22 cellular contexts compared by ENCODE assay signal in genomic region chr11:68362801-68363379, GRCh38. TPM values are rescaled to one million over a fixed set of nuclear protein-coding genes. Genes with fewer than 3 reads are reported as not detected.
DNase-seq lines count a peak whose midpoint lies in the region; ATAC-seq and TF ChIP-seq lines count a peak whose summit lies in the region.
"Had no signal": no experiment of that assay in that cellular context is flagged by ENCODE, and none has a peak within 500 bp of the region (broad histone marks: within the 10 kb centered on the region; RNA-seq: fewer than 3 reads in every experiment).

No MANE protein-coding gene starts in this region.

- no peak for ATAC-seq in activated CD8-positive, alpha-beta T cell treated with anti-CD3 and anti-CD28 coated beads, Interleukin-2, amount 10 ng/mL, durations not matched to agents 7 days and 5 days
- ATAC-seq in activated CD8-positive, alpha-beta T cell treated with anti-CD3 and anti-CD28 coated beads for 36 hours = no peak
- no peak for ATAC-seq in GM21825 (IDR thresholded peaks at IDR 0.05; ENCODE audit: unreplicated experiment)
- no peak for ATAC-seq in HG03196 (IDR thresholded peaks at IDR 0.05; ENCODE audit: unreplicated experiment)

- H2AFZ ChIP-seq in neuronal stem cell (ENCODE audit: low read length) = no peak overlapping the region

- POLR2A ChIA-PET in activated CD8-positive, alpha-beta T cell treated with anti-CD3 and anti-CD28 coated beads, Interleukin-2, amount 10 ng/mL, durations not matched to agents 7 days and 5 days (lab: Charles Lee) = no interaction called here
- POLR2A ChIA-PET in activated CD8-positive, alpha-beta T cell treated with anti-CD3 and anti-CD28 coated beads for 36 hours (lab: Charles Lee) = interaction anchor here (0.6 kb wide), 1 partner anchor 406 kb away, joined by 3 read pairs; no protein-coding TSS in a partner anchor

- WGBS in neuronal stem cell (ENCODE audit: extremely low coverage in 2 of 2, insufficient read length in 2 of 2, insufficient replicate concordance in 1 of 2), 2 donors = no CpG with 5 or more reads among the region's 15 CpGs

- no peak overlapping the region for H3K4ac ChIP-seq in neuronal stem cell (ENCODE audit: low read length)

- no peak for TF ChIP-seq CTCF in activated CD8-positive, alpha-beta T cell treated with anti-CD3 and anti-CD28 coated beads for 36 hours (IDR thresholded peaks at IDR 0.05)
- TF ChIP-seq CTCF in brain (conservative IDR thresholded peaks at IDR 0.05) = no peak
- TF ChIP-seq CTCF in progenitor cell of endocrine pancreas (IDR thresholded peaks at IDR 0.05; ENCODE audit: unreplicated experiment) = no peak

- no peak overlapping the region for H2BK120ac ChIP-seq in neuronal stem cell (ENCODE audit: low read depth, low read length)

- no peaks in the 10 kb centered on the region for H3K9me3 Mint-ChIP-seq in activated CD8-positive, alpha-beta T cell treated with anti-CD3 and anti-CD28 coated beads, Interleukin-2, amount 10 ng/mL, durations not matched to agents 7 days and 5 days (ENCODE audit: insufficient read depth)
- H3K9me3 Mint-ChIP-seq in activated CD8-positive, alpha-beta T cell treated with anti-CD3 and anti-CD28 coated beads for 36 hours = peaks cover 1% of the 10 kb centered on the region
- H3K9me3 Mint-ChIP-seq in brain = peaks cover 0 to 8% (median 3%) of the 10 kb centered on the region in 5 experiments
- no peaks in the 10 kb centered on the region for H3K9me3 Mint-ChIP-seq in progenitor cell of endocrine pancreas (ENCODE audit: low read depth)

- no peak overlapping the region for H3K18ac ChIP-seq in neuronal stem cell (ENCODE audit: low read length)

- no peak overlapping the region for H3K4me3 Mint-ChIP-seq in activated CD8-positive, alpha-beta T cell treated with anti-CD3 and anti-CD28 coated beads, Interleukin-2, amount 10 ng/mL, durations not matched to agents 7 days and 5 days
- no peak overlapping the region for H3K4me3 Mint-ChIP-seq in activated CD8-positive, alpha-beta T cell treated with anti-CD3 and anti-CD28 coated beads for 36 hours
- H3K4me3 Mint-ChIP-seq in brain = no peak overlapping the region
- no peak overlapping the region for H3K4me3 Mint-ChIP-seq in progenitor cell of endocrine pancreas (ENCODE audit: low read depth)

- H4K8ac ChIP-seq in neuronal stem cell (ENCODE audit: low read depth, low read length) = no peak overlapping the region

- no peak overlapping the region for H3K23ac ChIP-seq in neuronal stem cell (ENCODE audit: low read depth, low read length, poor library complexity)

- no peak overlapping the region for H2BK15ac ChIP-seq in neuronal stem cell (ENCODE audit: low read length)

- H3K4me1 Mint-ChIP-seq in activated CD8-positive, alpha-beta T cell treated with anti-CD3 and anti-CD28 coated beads, Interleukin-2, amount 10 ng/mL, durations not matched to agents 7 days and 5 days (ENCODE audit: low read depth) = peaks cover 11% of the 10 kb centered on the region
- H3K4me1 Mint-ChIP-seq in activated CD8-positive, alpha-beta T cell treated with anti-CD3 and anti-CD28 coated beads for 36 hours (ENCODE audit: low read depth) = no peaks in the 10 kb centered on the region
- H3K4me1 Mint-ChIP-seq in brain = no peaks in the 10 kb centered on the region
- no peaks in the 10 kb centered on the region for H3K4me1 Mint-ChIP-seq in progenitor cell of endocrine pancreas (ENCODE audit: low read depth)

- H3K27me3 Mint-ChIP-seq in activated CD8-positive, alpha-beta T cell treated with anti-CD3 and anti-CD28 coated beads, Interleukin-2, amount 10 ng/mL, durations not matched to agents 7 days and 5 days (ENCODE audit: low read depth) = no peaks in the 10 kb centered on the region
- no peaks in the 10 kb centered on the region for H3K27me3 Mint-ChIP-seq in activated CD8-positive, alpha-beta T cell treated with anti-CD3 and anti-CD28 coated beads for 36 hours
- H3K27me3 Mint-ChIP-seq in brain (peaks cover 2% of the 10 kb centered on the region), progenitor cell of endocrine pancreas (no peaks in the 10 kb centered on the region)

- no peak overlapping the region for H3K27ac ChIP-seq in neuronal stem cell (replicated peaks; ENCODE audit: low read length)
- H3K27ac ChIP-seq: 22Rv1, C4-2B, RWPE1, SK-N-MC had no signal

- no peak overlapping the region for H4K91ac ChIP-seq in neuronal stem cell (ENCODE audit: low read depth, low read length, poor library complexity)

- peaks cover 6 to 13% of the 10 kb centered on the region in 2 donors for H3K9me3 ChIP-seq in neuronal stem cell (replicated peaks in 1 of 2; ENCODE audit: control insufficient read depth in 2 of 2, insufficient read depth in 1 of 2, low read depth in 1 of 2, low read length in 2 of 2)
- H3K9me3 ChIP-seq: MG63 had no signal

- H3K79me1 ChIP-seq in neuronal stem cell (ENCODE audit: low read depth, low read length) = peaks cover 2% of the 10 kb centered on the region

- peaks cover 25% of the 10 kb centered on the region for H3K36me3 Mint-ChIP-seq in activated CD8-positive, alpha-beta T cell treated with anti-CD3 and anti-CD28 coated beads, Interleukin-2, amount 10 ng/mL, durations not matched to agents 7 days and 5 days (ENCODE audit: low read depth)
- peaks cover 13% of the 10 kb centered on the region for H3K36me3 Mint-ChIP-seq in activated CD8-positive, alpha-beta T cell treated with anti-CD3 and anti-CD28 coated beads for 36 hours (ENCODE audit: low read depth)
- H3K36me3 Mint-ChIP-seq in brain = peaks cover 64% of the 10 kb centered on the region
- H3K36me3 Mint-ChIP-seq in progenitor cell of endocrine pancreas (ENCODE audit: insufficient read depth) = peaks cover 41% of the 10 kb centered on the region

- H3K36me3 ChIP-seq in neuronal stem cell (replicated peaks in 1 of 2; ENCODE audit: control insufficient read depth in 2 of 2, insufficient read depth in 2 of 2, low read length in 2 of 2) = peaks cover 32 to 50% of the 10 kb centered on the region in 2 donors

- no peaks in the 10 kb centered on the region for H3K27me3 ChIP-seq in neuronal stem cell (ENCODE audit: control insufficient read depth in 3 of 3, insufficient read depth in 3 of 3, low read depth in 1 of 3, low read length in 3 of 3)
- H3K27me3 ChIP-seq: MG63 had no signal

- H3K4me2 ChIP-seq in neuronal stem cell (ENCODE audit: insufficient read depth, low read length, poor library complexity, severe bottlenecking) = no peak overlapping the region

- intact Hi-C loops in activated CD8-positive, alpha-beta T cell treated with anti-CD3 and anti-CD28 coated beads for 36 hours (cut with micrococcal nuclease) = no loop called here

- H2AK5ac ChIP-seq in neuronal stem cell (ENCODE audit: low read depth, low read length) = no peak overlapping the region

- no peak overlapping the region for H2BK5ac ChIP-seq in neuronal stem cell (ENCODE audit: low read length)

- CTCF ChIA-PET in activated CD8-positive, alpha-beta T cell treated with anti-CD3 and anti-CD28 coated beads, Interleukin-2, amount 10 ng/mL, durations not matched to agents 7 days and 5 days (lab: Charles Lee) = no interaction called here
- CTCF ChIA-PET in activated CD8-positive, alpha-beta T cell treated with anti-CD3 and anti-CD28 coated beads for 36 hours (lab: Charles Lee) = no interaction called here

- no peak overlapping the region for H3K14ac ChIP-seq in neuronal stem cell (ENCODE audit: low read length)

- H3K4me3 ChIP-seq in neuronal stem cell (ENCODE audit: low read length in 2 of 2) = no peak overlapping the region
- H3K4me3 ChIP-seq: MG63, SK-N-MC had no signal

- no peak overlapping the region for H2BK12ac ChIP-seq in neuronal stem cell (ENCODE audit: low read length)

- H3K9ac ChIP-seq in neuronal stem cell (ENCODE audit: low read depth, low read length, poor library complexity) = peak overlapping the region; percentile 80

- H3K4me1 ChIP-seq in neuronal stem cell (ENCODE audit: control insufficient read depth in 2 of 2, insufficient read depth in 1 of 2, low read depth in 1 of 2, low read length in 2 of 2) = no peaks in the 10 kb centered on the region

- no peak for DNase-seq in activated CD8-positive, alpha-beta T cell treated with anti-CD3 and anti-CD28 coated beads, Interleukin-2, amount 10 ng/mL, durations not matched to agents 7 days and 5 days
- DNase-seq in activated CD8-positive, alpha-beta T cell treated with anti-CD3 and anti-CD28 coated beads for 36 hours = no peak
- no peak for DNase-seq in neuronal stem cell (ENCODE audit: low spot score)
- no peak for DNase-seq in NAMALWA (ENCODE audit: low spot score)
- DNase-seq in progenitor cell of endocrine pancreas (ENCODE audit: low spot score, unreplicated experiment) = no peak
- DNase-seq: AML-193, DMS53, GDM1, MG63, NCI-H1048, NCI-H1417 treated with DMSO at 0.1 percent for 48 hours, NCI-H187, NCI-H446, NCI-H526, SHP77 treated with DMSO at 0.1 percent for 48 hours had no signal

- peak overlapping the region; percentile 2 for H3K27ac Mint-ChIP-seq in activated CD8-positive, alpha-beta T cell treated with anti-CD3 and anti-CD28 coated beads, Interleukin-2, amount 10 ng/mL, durations not matched to agents 7 days and 5 days
- no peak overlapping the region for H3K27ac Mint-ChIP-seq in activated CD8-positive, alpha-beta T cell treated with anti-CD3 and anti-CD28 coated beads for 36 hours
- H3K27ac Mint-ChIP-seq in brain = peak overlapping the region in 3 of 5 experiments; percentile 7 to 41 (median 37)
- no peak overlapping the region for H3K27ac Mint-ChIP-seq in progenitor cell of endocrine pancreas

RNA-seq across cellular contexts. Expression of gene LRP5, which starts 50.5 kb away (rescaled TPM):
- 10 to 100 TPM; 37.1 to 46.3 TPM for total RNA-seq in activated CD8-positive, alpha-beta T cell treated with anti-CD3 and anti-CD28 coated beads, Interleukin-2, amount 10 ng/mL, durations not matched to agents 7 days and 5 days
- total RNA-seq in activated CD8-positive, alpha-beta T cell treated with anti-CD3 and anti-CD28 coated beads for 36 hours = 10 to 100 TPM; 10.5 to 15.3 TPM
- polyA plus RNA-seq in brain (ENCODE audit: insufficient read depth, low read depth, low replicate concordance) = 27.2 TPM
- 32.3 TPM for polyA plus RNA-seq in neuronal stem cell (2013, experiment 1 of 2)
- polyA plus RNA-seq in neuronal stem cell (2013, experiment 2 of 2) = 34.5 TPM
- total RNA-seq in progenitor cell of endocrine pancreas = 114 and 115 TPM in 2 replicates

Comparison
In these comparisons a context has a peak if more than half of its experiments do, and no peak if none do; other contexts are left out.
1. H3K27ac Mint-ChIP-seq: peak in activated CD8-positive, alpha-beta T cell treated with anti-CD3 and anti-CD28 coated beads, Interleukin-2, amount 10 ng/mL, durations not matched to agents 7 days and 5 days (single experiment) and brain (3 of 5); none in activated CD8-positive, alpha-beta T cell treated with anti-CD3 and anti-CD28 coated beads for 36 hours (single experiment) and progenitor cell of endocrine pancreas (single experiment).